ENCODE assay signal across 1 cellular context in the genomic region with DNA sequence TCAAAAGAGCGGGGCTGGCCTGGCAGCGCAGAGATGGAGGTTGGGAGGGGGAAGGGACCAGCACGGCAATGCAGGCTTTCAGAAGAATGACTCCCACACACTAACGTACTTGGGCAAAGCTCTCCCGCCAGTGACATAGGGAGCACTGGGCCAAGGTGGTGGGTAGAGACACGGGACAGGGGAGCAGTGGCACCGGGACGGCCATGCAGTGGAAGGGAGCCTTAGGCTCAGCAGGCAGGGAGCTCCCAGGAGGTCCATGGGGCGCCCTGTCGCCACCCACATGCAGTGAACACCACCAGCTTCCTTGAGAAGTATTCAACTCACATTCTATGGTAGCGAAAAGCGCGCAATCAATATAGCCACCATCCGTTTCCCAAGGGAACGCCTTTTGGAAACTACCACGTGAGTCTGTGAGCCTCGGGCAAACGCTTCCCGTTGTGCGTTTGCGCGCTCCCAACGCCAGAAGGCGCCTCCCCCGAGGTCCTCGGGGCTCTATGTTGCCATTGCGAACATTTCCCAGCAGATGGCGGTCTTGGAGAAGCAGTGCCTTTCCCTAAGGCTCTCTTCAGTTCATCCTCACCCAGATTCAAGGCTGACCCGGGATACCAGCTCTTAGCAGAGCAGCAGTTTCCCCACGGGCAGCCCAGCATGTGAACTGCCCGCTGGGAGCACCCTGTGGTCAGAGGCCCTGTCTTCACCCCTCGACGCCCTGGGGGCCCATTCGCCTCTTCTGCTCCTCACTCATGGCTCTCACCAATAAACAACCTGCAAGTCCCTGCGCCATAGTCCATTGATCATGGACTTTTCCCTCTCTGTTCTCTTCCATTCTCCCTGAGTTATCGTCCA.
TF ChIP-seq lines count a peak whose summit lies in the region.

No MANE protein-coding gene starts in this region.

TF ChIP-seq in WTC11, 78 proteins besides CTCF, POLR2A, EP300 and RAD21 (continued from another document):
- TF ChIP-seq, protein P1, sequence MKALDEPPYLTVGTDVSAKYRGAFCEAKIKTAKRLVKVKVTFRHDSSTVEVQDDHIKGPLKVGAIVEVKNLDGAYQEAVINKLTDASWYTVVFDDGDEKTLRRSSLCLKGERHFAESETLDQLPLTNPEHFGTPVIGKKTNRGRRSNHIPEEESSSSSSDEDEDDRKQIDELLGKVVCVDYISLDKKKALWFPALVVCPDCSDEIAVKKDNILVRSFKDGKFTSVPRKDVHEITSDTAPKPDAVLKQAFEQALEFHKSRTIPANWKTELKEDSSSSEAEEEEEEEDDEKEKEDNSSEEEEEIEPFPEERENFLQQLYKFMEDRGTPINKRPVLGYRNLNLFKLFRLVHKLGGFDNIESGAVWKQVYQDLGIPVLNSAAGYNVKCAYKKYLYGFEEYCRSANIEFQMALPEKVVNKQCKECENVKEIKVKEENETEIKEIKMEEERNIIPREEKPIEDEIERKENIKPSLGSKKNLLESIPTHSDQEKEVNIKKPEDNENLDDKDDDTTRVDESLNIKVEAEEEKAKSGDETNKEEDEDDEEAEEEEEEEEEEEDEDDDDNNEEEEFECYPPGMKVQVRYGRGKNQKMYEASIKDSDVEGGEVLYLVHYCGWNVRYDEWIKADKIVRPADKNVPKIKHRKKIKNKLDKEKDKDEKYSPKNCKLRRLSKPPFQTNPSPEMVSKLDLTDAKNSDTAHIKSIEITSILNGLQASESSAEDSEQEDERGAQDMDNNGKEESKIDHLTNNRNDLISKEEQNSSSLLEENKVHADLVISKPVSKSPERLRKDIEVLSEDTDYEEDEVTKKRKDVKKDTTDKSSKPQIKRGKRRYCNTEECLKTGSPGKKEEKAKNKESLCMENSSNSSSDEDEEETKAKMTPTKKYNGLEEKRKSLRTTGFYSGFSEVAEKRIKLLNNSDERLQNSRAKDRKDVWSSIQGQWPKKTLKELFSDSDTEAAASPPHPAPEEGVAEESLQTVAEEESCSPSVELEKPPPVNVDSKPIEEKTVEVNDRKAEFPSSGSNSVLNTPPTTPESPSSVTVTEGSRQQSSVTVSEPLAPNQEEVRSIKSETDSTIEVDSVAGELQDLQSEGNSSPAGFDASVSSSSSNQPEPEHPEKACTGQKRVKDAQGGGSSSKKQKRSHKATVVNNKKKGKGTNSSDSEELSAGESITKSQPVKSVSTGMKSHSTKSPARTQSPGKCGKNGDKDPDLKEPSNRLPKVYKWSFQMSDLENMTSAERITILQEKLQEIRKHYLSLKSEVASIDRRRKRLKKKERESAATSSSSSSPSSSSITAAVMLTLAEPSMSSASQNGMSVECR (CRISPR knock-in tag; IDR thresholded peaks at IDR 0.05; ENCODE audit: borderline replicate concordance), result no peak
- TF ChIP-seq NFE2L1 (CRISPR knock-in tag; IDR thresholded peaks at IDR 0.05) (no peak), NFATC4 (CRISPR knock-in tag; IDR thresholded peaks at IDR 0.05) (no peak), ATF6 (CRISPR knock-in tag; IDR thresholded peaks at IDR 0.05) (no peak), ZNF281 (CRISPR knock-in tag; IDR thresholded peaks at IDR 0.05) (no peak), CREM (CRISPR knock-in tag; IDR thresholded peaks at IDR 0.05) (no peak), GRHL2 (CRISPR knock-in tag; IDR thresholded peaks at IDR 0.05; ENCODE audit: insufficient replicate concordance, severe bottlenecking) (no peak), ZNF532 (CRISPR knock-in tag; IDR thresholded peaks at IDR 0.05; ENCODE audit: borderline replicate concordance) (no peak), PRRX2 (CRISPR knock-in tag; IDR thresholded peaks at IDR 0.05) (no peak)
- TF ChIP-seq, protein P2, sequence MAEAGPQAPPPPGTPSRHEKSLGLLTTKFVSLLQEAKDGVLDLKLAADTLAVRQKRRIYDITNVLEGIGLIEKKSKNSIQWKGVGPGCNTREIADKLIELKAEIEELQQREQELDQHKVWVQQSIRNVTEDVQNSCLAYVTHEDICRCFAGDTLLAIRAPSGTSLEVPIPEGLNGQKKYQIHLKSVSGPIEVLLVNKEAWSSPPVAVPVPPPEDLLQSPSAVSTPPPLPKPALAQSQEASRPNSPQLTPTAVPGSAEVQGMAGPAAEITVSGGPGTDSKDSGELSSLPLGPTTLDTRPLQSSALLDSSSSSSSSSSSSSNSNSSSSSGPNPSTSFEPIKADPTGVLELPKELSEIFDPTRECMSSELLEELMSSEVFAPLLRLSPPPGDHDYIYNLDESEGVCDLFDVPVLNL (CRISPR knock-in tag; IDR thresholded peaks at IDR 0.05; ENCODE audit: borderline replicate concordance, low read depth), result no peak
- TF ChIP-seq, protein P3, sequence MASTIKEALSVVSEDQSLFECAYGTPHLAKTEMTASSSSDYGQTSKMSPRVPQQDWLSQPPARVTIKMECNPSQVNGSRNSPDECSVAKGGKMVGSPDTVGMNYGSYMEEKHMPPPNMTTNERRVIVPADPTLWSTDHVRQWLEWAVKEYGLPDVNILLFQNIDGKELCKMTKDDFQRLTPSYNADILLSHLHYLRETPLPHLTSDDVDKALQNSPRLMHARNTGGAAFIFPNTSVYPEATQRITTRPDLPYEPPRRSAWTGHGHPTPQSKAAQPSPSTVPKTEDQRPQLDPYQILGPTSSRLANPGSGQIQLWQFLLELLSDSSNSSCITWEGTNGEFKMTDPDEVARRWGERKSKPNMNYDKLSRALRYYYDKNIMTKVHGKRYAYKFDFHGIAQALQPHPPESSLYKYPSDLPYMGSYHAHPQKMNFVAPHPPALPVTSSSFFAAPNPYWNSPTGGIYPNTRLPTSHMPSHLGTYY (CRISPR knock-in tag; IDR thresholded peaks at IDR 0.05), result no peak
